8 cellular contexts compared by ENCODE assay signal in the genomic region with DNA sequence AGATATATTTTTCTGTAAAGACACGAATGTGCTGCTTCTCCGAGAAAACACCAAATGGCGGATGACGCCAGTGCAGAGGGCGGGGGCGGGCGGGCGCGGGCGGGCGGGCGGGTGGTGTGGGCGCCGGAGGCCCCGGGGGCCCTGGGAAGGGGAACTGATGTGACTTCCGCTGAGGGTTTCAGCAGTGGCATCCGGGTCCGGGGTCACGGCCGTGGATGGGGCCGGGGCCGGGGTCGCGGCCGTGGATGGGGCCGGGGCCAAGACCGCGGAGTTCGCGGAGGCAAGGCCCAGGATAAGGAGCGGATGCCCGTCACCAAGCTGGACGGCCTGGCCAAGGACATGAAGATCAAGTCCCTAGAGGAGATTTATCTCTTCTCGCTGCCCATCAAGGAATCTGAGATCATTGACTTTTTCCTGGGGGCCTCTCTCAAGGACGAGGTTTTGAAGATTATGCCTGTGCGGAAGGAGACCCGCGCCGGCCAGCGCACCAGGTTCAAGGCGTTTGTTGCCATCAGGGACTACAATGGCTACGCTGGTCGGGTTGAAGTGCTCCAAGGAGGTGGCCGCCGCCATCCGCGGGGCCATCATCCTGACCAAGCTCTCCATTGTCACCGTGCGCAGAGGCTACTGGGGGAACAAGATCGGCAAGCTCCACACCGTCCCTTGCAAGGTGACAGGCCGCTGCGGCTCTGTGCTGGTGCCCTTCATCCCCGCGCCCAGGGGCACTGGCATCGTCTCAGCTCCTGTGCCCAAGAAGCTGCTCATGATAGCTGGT. TPM values are rescaled to one million over a fixed set of nuclear protein-coding genes. Genes with fewer than 3 reads are reported as not detected.
DNase-seq lines count a peak whose midpoint lies in the region; ATAC-seq and TF ChIP-seq lines count a peak whose summit lies in the region.

No MANE protein-coding gene starts in this region.

- peak; percentile 75 for ATAC-seq in GM21381 (IDR thresholded peaks at IDR 0.05; ENCODE audit: unreplicated experiment)

- peak; percentile 87 for DNase-seq in DMS53 (lab: John Stamatoyannopoulos, UW)
- DNase-seq in MG63 = peak; percentile 30
- peak; percentile 78 for DNase-seq in activated CD8-positive, alpha-beta memory T cell treated with anti-CD3 and anti-CD28 coated beads for 24 hours
- DNase-seq in esophagus muscularis mucosa (ENCODE audit: extremely low spot score) = no peak
- no peak for DNase-seq in nephron progenitor cell
- no peak for DNase-seq in CD1c-positive myeloid dendritic cell (ENCODE audit: extremely low spot score)
- no peak for DNase-seq in NCI-H1436 treated with DMSO at 0.1 percent for 48 hours (lab: John Stamatoyannopoulos, UW)

- TF ChIP-seq POLR2A in esophagus muscularis mucosa (IDR thresholded peaks at IDR 0.05; ENCODE audit: low read depth) = no peak

- H3K9me3 ChIP-seq in MG63 (no peaks in the 10 kb centered on the region), esophagus muscularis mucosa (no peaks in the 10 kb centered on the region)

- peaks cover 24% of the 10 kb centered on the region for H3K36me3 Mint-ChIP-seq in nephron progenitor cell (ENCODE audit: low read depth)

- no peaks in the 10 kb centered on the region for H3K27me3 Mint-ChIP-seq in nephron progenitor cell (ENCODE audit: low read depth, poor library complexity)

- no peak overlapping the region for H3K4me3 Mint-ChIP-seq in nephron progenitor cell

- TF ChIP-seq CTCF in esophagus muscularis mucosa (IDR thresholded peaks at IDR 0.05) (no peak), nephron progenitor cell (IDR thresholded peaks at IDR 0.05) (no peak)

- H3K4me1 Mint-ChIP-seq in nephron progenitor cell = peaks cover 7% of the 10 kb centered on the region

- whole genome bisulfite sequencing in esophagus muscularis mucosa = 55% methylated on average over 29 of the region's 56 CpGs

- H3K27me3 ChIP-seq in MG63 (no peaks in the 10 kb centered on the region), esophagus muscularis mucosa (no peaks in the 10 kb centered on the region)

- H3K36me3 ChIP-seq in MG63 = no peaks in the 10 kb centered on the region
- peaks cover 0 to 7% (median 0%) of the 10 kb centered on the region in 4 donors for H3K36me3 ChIP-seq in esophagus muscularis mucosa

- H3K4me3 ChIP-seq in MG63 (peak overlapping the region; percentile 46), esophagus muscularis mucosa (peak overlapping the region; percentile 58 to 68 (median 62))

- H3K4me1 ChIP-seq in esophagus muscularis mucosa = peaks cover 0 to 8% (median 7%) of the 10 kb centered on the region in 4 donors

- H3K27ac Mint-ChIP-seq in nephron progenitor cell = peak overlapping the region; percentile 90

- H3K27ac ChIP-seq in esophagus muscularis mucosa (replicated peaks in 1 of 4) = peak overlapping the region; percentile 59 to 68 (median 60)

- TF ChIP-seq EP300 in esophagus muscularis mucosa (IDR thresholded peaks at IDR 0.05) = no peak

- intact Hi-C loops in esophagus muscularis mucosa (cut with DNase I) = no loop called here

- no peaks in the 10 kb centered on the region for H3K9me3 Mint-ChIP-seq in nephron progenitor cell

RNA-seq across cellular contexts. Expression of a gene that starts 20.3 kb away (rescaled TPM):
- 51.8 and 80.7 TPM in 2 replicates for total RNA-seq in MG63 (2014; rRNA removed; shearing (Covaris generic); ENCODE audit: low replicate concordance)
- total RNA-seq in esophagus muscularis mucosa = 1 to 10 TPM in 1 of 4 donors, under 1 TPM in 1, not detected in 2; 0.45 to 1.7 TPM

RNA-seq across cellular contexts. Expression of a gene that starts 41.2 kb away (rescaled TPM):
- total RNA-seq in MG63 (2014; rRNA removed; shearing (Covaris generic); ENCODE audit: low replicate concordance) = 7.9 and 17.9 TPM in 2 replicates
- total RNA-seq in esophagus muscularis mucosa = 10 to 100 TPM; 16.7 to 35.3 (median 28.7) TPM

Comparison
In these comparisons a context has a peak if more than half of its experiments do, and no peak if none do; other contexts are left out.
1. DNase-seq: peak in DMS53 (single experiment), MG63 (single experiment) and activated CD8-positive, alpha-beta memory T cell treated with anti-CD3 and anti-CD28 coated beads for 24 hours (single experiment); none in esophagus muscularis mucosa (single experiment), nephron progenitor cell (single experiment), CD1c-positive myeloid dendritic cell (single experiment) and NCI-H1436 treated with DMSO at 0.1 percent for 48 hours (single experiment).
2. RNA of a gene that starts 20.3 kb away (total RNA-seq): 51.8 to 80.7 TPM in MG63; 0.45 to 1.7 TPM in esophagus muscularis mucosa; every median in the first group is over 10 times any median in the second.